In the genomic region with DNA sequence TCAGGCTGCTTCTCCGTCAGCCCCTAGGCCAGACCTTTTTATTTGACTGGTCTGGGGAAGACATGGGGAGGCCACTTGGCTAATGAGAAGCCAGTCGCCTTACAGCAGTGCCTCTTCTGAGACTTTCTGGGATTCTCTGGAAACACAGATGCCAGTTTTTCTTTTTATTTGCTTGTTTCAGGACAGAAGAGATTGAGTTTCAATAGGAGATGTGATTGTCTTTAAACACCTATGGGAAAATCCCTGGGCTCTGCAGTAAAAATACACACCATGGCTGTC, we compare ENCODE assay signal across 9 cellular contexts. TPM values are rescaled to one million over a fixed set of nuclear protein-coding genes. Genes with fewer than 3 reads are reported as not detected.
DNase-seq lines count a peak whose midpoint lies in the region; TF ChIP-seq lines count a peak whose summit lies in the region.
"Had no signal": no experiment of that assay in that cellular context is flagged by ENCODE, and none has a peak within 500 bp of the region (broad histone marks: within the 10 kb centered on the region; RNA-seq: fewer than 3 reads in every experiment).

No MANE protein-coding gene starts in this region.

- H3K4me1 ChIP-seq in ascending aorta (peaks cover 14 to 33% of the 10 kb centered on the region in 2 donors), mucosa of rectum (ENCODE audit: control insufficient read depth in 2 of 2, insufficient read depth in 2 of 2, low read length in 2 of 2) (peaks cover 70 to 71% of the 10 kb centered on the region in 2 donors), tibial artery (peaks cover 0 to 52% (median 40%) of the 10 kb centered on the region in 4 donors)

- intact Hi-C loops in activated naive CD4-positive, alpha-beta T cell treated with anti-CD3 and anti-CD28 coated beads for 36 hours (cut with micrococcal nuclease): loop anchor here (1.0 to 10.0 kb wide), 7 partner anchors 15 to 1225 kb away; a partner anchor contains a TSS
- intact Hi-C loops in ascending aorta (cut with DNase I) (loop anchor here (1.0 to 5.0 kb wide), 4 partner anchors 12 to 177 kb away; a partner anchor contains a TSS), tibial artery (cut with DNase I; ENCODE audit: low total_unique reads) (no loop called here), head of caudate nucleus (cut with DNase I) (no loop called here)

- H3K9ac ChIP-seq in mucosa of rectum (ENCODE audit: low read depth in 1 of 2, low read length in 2 of 2): peak overlapping the region; percentile 84 to 92

- CTCF ChIA-PET in activated naive CD4-positive, alpha-beta T cell treated with anti-CD3 and anti-CD28 coated beads for 36 hours (lab: Charles Lee): interaction anchor here (1.0 to 8.2 kb wide), 9 partner anchors 12 to 251 kb away, joined by 3 to 98 read pairs (median 9); a partner anchor contains a TSS

- H3K4me3 Mint-ChIP-seq in activated naive CD4-positive, alpha-beta T cell treated with anti-CD3 and anti-CD28 coated beads for 36 hours: peak overlapping the region; percentile 83

- no peaks in the 10 kb centered on the region for H3K9me3 Mint-ChIP-seq in activated naive CD4-positive, alpha-beta T cell treated with anti-CD3 and anti-CD28 coated beads for 36 hours

- TF ChIP-seq CTCF in ascending aorta (IDR thresholded peaks at IDR 0.05) (no peak), tibial artery (IDR thresholded peaks at IDR 0.05) (no peak)

- DNase-seq in activated naive CD4-positive, alpha-beta T cell treated with anti-CD3 and anti-CD28 coated beads for 36 hours: no peak
- DNase-seq in activated naive CD4-positive, alpha-beta T cell (lab: John Stamatoyannopoulos, UW): no peak
- DNase-seq in ascending aorta (ENCODE audit: low spot score in 2 of 2): no peak
- DNase-seq in tibial artery: no peak
- no peak for DNase-seq in NCI-H1092 treated with DMSO at 0.1 percent for 48 hours (lab: John Stamatoyannopoulos, UW)
- no peak for DNase-seq in head of caudate nucleus
- DNase-seq in ureter (ENCODE audit: low spot score): no peak

- peak overlapping the region; percentile 37 to 44 for H3K4me3 ChIP-seq in ascending aorta
- H3K4me3 ChIP-seq in mucosa of rectum (ENCODE audit: low read length in 2 of 2): peak overlapping the region; percentile 57 to 73
- H3K4me3 ChIP-seq in tibial artery: peak overlapping the region; percentile 37 to 43

- H3K36me3 Mint-ChIP-seq in activated naive CD4-positive, alpha-beta T cell treated with anti-CD3 and anti-CD28 coated beads for 36 hours (ENCODE audit: low read depth): no peaks in the 10 kb centered on the region

- peak overlapping the region; percentile 99 for H3K27ac Mint-ChIP-seq in activated naive CD4-positive, alpha-beta T cell treated with anti-CD3 and anti-CD28 coated beads for 36 hours

- H3K27ac ChIP-seq in ascending aorta (peak overlapping the region; percentile 88 to 93), mucosa of rectum (ENCODE audit: low read depth in 2 of 2, low read length in 2 of 2) (peak overlapping the region; percentile 100), tibial artery (peak overlapping the region; percentile 85 to 86)
- H3K27ac ChIP-seq: C4-2B had no signal

- H3K27me3 ChIP-seq in ascending aorta: no peaks in the 10 kb centered on the region
- no peaks in the 10 kb centered on the region for H3K27me3 ChIP-seq in mucosa of rectum (ENCODE audit: control insufficient read depth in 2 of 2, insufficient read depth in 2 of 2, low read length in 2 of 2)
- H3K27me3 ChIP-seq in tibial artery: no peaks in the 10 kb centered on the region

- no peaks in the 10 kb centered on the region for H3K27me3 Mint-ChIP-seq in activated naive CD4-positive, alpha-beta T cell treated with anti-CD3 and anti-CD28 coated beads for 36 hours (ENCODE audit: low read depth)

- H3K36me3 ChIP-seq in ascending aorta: no peaks in the 10 kb centered on the region
- no peaks in the 10 kb centered on the region for H3K36me3 ChIP-seq in mucosa of rectum (ENCODE audit: control insufficient read depth in 2 of 2, insufficient read depth in 2 of 2, low read length in 2 of 2)
- no peaks in the 10 kb centered on the region for H3K36me3 ChIP-seq in tibial artery

- peaks cover 76% of the 10 kb centered on the region for H3K4me1 Mint-ChIP-seq in activated naive CD4-positive, alpha-beta T cell treated with anti-CD3 and anti-CD28 coated beads for 36 hours (ENCODE audit: low read depth)

- H3K9me3 ChIP-seq in ascending aorta (no peaks in the 10 kb centered on the region), mucosa of rectum (ENCODE audit: control insufficient read depth in 2 of 2, low read length in 2 of 2) (no peaks in the 10 kb centered on the region), tibial artery (no peaks in the 10 kb centered on the region)

RNA-seq across cellular contexts. Expression of a gene that starts 15.4 kb away (rescaled TPM):
- total RNA-seq in activated naive CD4-positive, alpha-beta T cell treated with anti-CD3 and anti-CD28 coated beads for 36 hours: 100 to 1,000 TPM; 106 to 109 TPM
- total RNA-seq in ascending aorta (219 TPM), ureter (199 TPM)

Comparison
In these comparisons a context has a peak if more than half of its experiments do, and no peak if none do; other contexts are left out.
1. intact Hi-C loops: an anchor here in activated naive CD4-positive, alpha-beta T cell treated with anti-CD3 and anti-CD28 coated beads for 36 hours (1.0 to 10.0 kb wide) and ascending aorta (1.0 to 5.0 kb wide); none called in tibial artery and head of caudate nucleus.